9 cellular contexts compared by ENCODE assay signal in the genomic region with DNA sequence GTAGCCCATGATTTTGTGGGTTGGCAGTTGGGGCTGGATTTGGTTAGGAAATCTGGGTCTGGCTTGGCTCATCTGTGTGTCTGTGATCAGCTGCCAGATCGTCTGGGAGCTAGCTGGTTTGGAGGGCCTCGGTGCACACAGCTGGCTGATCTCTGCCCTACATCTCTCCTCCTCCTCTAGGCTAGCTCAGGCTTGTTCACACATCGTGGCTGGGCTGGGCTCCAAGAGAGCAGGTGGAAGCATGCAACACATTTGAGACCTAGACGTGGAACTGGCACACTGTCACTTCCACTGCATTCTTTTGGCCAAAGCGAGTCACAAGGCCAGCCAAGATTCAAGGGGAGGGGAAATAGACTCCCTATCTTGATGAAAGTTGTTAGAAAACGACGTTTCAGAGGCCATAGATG. TPM values are rescaled to one million over a fixed set of nuclear protein-coding genes. Genes with fewer than 3 reads are reported as not detected.
DNase-seq lines count a peak whose midpoint lies in the region; ATAC-seq and TF ChIP-seq lines count a peak whose summit lies in the region.
"Had no signal": no experiment of that assay in that cellular context is flagged by ENCODE, and none has a peak within 500 bp of the region (broad histone marks: within the 10 kb centered on the region; RNA-seq: fewer than 3 reads in every experiment).

No MANE protein-coding gene starts in this region.

- no peak for ATAC-seq in GM21619 (IDR thresholded peaks at IDR 0.05; ENCODE audit: unreplicated experiment)

- H3K4me1 ChIP-seq in esophagus muscularis mucosa (peaks cover 9 to 25% (median 21%) of the 10 kb centered on the region in 4 donors), osteoblast (ENCODE audit: insufficient read depth, low read length) (peaks cover 15% of the 10 kb centered on the region)

- peak; percentile 45 for DNase-seq in GF-D8 (lab: John Stamatoyannopoulos, UW)
- peak; percentile 18 for DNase-seq in NCI-H524 treated with DMSO at 0.1 percent for 48 hours (lab: John Stamatoyannopoulos, UW)
- peak; percentile 97 for DNase-seq in esophagus muscularis mucosa (ENCODE audit: extremely low spot score)
- DNase-seq in osteoblast (ENCODE audit: insufficient read length, low spot score, missing footprints) = peak; percentile 84
- no peak for DNase-seq in effector CD8-positive, alpha-beta T cell (lab: John Stamatoyannopoulos, UW)
- DNase-seq in immature natural killer cell = no peak
- DNase-seq in cortex of kidney (lab: John Stamatoyannopoulos, UW) = no peak

- H3K27me3 Mint-ChIP-seq in immature natural killer cell (ENCODE audit: low read depth in 3 of 3) = no peaks in the 10 kb centered on the region
- H3K27me3 Mint-ChIP-seq: central memory CD8-positive, alpha-beta T cell had no signal

- H3K9me3 Mint-ChIP-seq in immature natural killer cell = no peaks in the 10 kb centered on the region
- H3K9me3 Mint-ChIP-seq: central memory CD8-positive, alpha-beta T cell had no signal

- H3K36me3 Mint-ChIP-seq in immature natural killer cell = peaks cover 28 to 60% (median 33%) of the 10 kb centered on the region in 3 donors

- H3K36me3 ChIP-seq in esophagus muscularis mucosa (peaks cover 27 to 85% (median 63%) of the 10 kb centered on the region in 4 donors), osteoblast (ENCODE audit: insufficient read depth, low read length) (peaks cover 55% of the 10 kb centered on the region)

- TF ChIP-seq CTCF in esophagus muscularis mucosa (IDR thresholded peaks at IDR 0.05) (no peak), osteoblast (IDR thresholded peaks at IDR 0.05; ENCODE audit: extremely low read depth, low read depth, low read length) (no peak)

- no peak overlapping the region for H2AFZ ChIP-seq in osteoblast (ENCODE audit: low read length)

- TF ChIP-seq EP300 in esophagus muscularis mucosa (IDR thresholded peaks at IDR 0.05) = no peak

- no peaks in the 10 kb centered on the region for H3K79me2 ChIP-seq in osteoblast (ENCODE audit: insufficient read depth, low read length)

- H3K4me3 ChIP-seq in esophagus muscularis mucosa (no peak overlapping the region), osteoblast (ENCODE audit: insufficient read depth, low read length) (no peak overlapping the region)

- H3K27ac ChIP-seq in esophagus muscularis mucosa (replicated peaks in 1 of 4) = peak overlapping the region; percentile 18 to 56 (median 36)
- no peak overlapping the region for H3K27ac ChIP-seq in osteoblast (ENCODE audit: low read depth, low read length)

- no peak for TF ChIP-seq POLR2A in esophagus muscularis mucosa (IDR thresholded peaks at IDR 0.05; ENCODE audit: low read depth)

- 8% methylated on average over 7 of the region's 7 CpGs for WGBS in esophagus muscularis mucosa

- no peak overlapping the region for H3K4me3 Mint-ChIP-seq in immature natural killer cell
- H3K4me3 Mint-ChIP-seq: central memory CD8-positive, alpha-beta T cell had no signal

- intact Hi-C loops in esophagus muscularis mucosa (cut with DNase I) = no loop called here

- H3K4me1 Mint-ChIP-seq in immature natural killer cell = no peaks in the 10 kb centered on the region

- H3K27ac Mint-ChIP-seq in immature natural killer cell = no peak overlapping the region

- no peaks in the 10 kb centered on the region for H3K27me3 ChIP-seq in esophagus muscularis mucosa
- no peaks in the 10 kb centered on the region for H3K27me3 ChIP-seq in osteoblast (ENCODE audit: insufficient read depth, low read length)

- peaks cover 10% of the 10 kb centered on the region for H4K20me1 ChIP-seq in osteoblast (ENCODE audit: insufficient read depth, low read length)

- H3K9me3 ChIP-seq in esophagus muscularis mucosa = no peaks in the 10 kb centered on the region
- H3K9me3 ChIP-seq in osteoblast (ENCODE audit: low read depth, low read length) = no peaks in the 10 kb centered on the region

- H3K4me2 ChIP-seq in osteoblast (ENCODE audit: insufficient read depth, low read length) = peak overlapping the region; percentile 0

RNA-seq across cellular contexts. Expression of a gene that starts 15.9 kb away (rescaled TPM):
- total RNA-seq in esophagus muscularis mucosa (10 to 100 TPM; 11.9 to 23.3 (median 19.1) TPM), osteoblast (8.3 and 12.3 TPM in 2 replicates)
- polyA plus RNA-seq in immature natural killer cell = 10 to 100 TPM in 1 of 3 donors, 1 to 10 TPM in 2; 5.8 to 14.8 (median 7.7) TPM

RNA-seq across cellular contexts. Expression of a gene that starts 16.0 kb away (rescaled TPM):
- 10 to 100 TPM in 3 of 4 donors, 1 to 10 TPM in 1; 9.0 to 16.2 (median 13.3) TPM for total RNA-seq in esophagus muscularis mucosa
- total RNA-seq in osteoblast = 7.7 and 9.0 TPM in 2 replicates
- polyA plus RNA-seq in immature natural killer cell = 1 to 10 TPM; 4.1 to 6.7 (median 4.5) TPM

Comparison
In these comparisons a context has a peak if more than half of its experiments do, and no peak if none do; other contexts are left out.
1. DNase-seq: peak in GF-D8 (single experiment), NCI-H524 treated with DMSO at 0.1 percent for 48 hours (single experiment), esophagus muscularis mucosa (single experiment) and osteoblast (single experiment); none in effector CD8-positive, alpha-beta T cell (single experiment), immature natural killer cell (0 of 3) and cortex of kidney (single experiment).